11 cellular contexts compared by ENCODE assay signal in the genomic region with DNA sequence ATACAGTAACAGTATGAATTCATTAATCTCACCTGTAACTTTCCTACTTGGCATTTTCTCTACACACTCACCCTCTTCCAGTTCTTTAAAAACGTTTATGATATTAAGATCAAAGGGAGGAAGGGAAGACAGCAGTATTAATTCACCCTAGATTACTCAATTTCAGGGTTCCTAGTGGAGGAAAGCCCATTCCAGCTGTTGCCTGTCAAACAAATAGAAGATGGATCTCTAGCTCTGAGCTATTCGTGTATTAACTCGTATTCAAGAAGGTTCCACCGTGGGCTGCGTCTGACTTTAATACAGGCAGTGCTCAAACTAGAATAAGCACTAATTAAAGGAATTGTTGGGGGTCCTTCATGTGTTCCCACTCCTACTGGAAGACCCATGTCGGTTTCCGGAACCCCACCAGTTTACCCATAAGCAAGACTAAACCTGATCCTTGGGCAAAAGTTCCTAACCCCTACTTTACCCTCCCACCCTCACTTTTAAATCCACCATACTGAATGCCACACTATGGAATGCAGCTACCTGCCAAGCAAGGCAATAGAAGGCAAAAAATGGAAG.
A peak's percentile ranks its signal among the peaks of the same experiment; 100 is the strongest.
DNase-seq lines count a peak whose midpoint lies in the region; ATAC-seq and TF ChIP-seq lines count a peak whose summit lies in the region.
"Had no signal": no experiment of that assay in that cellular context is flagged by ENCODE, and none has a peak within 500 bp of the region (broad histone marks: within the 10 kb centered on the region; RNA-seq: fewer than 3 reads in every experiment).

No MANE protein-coding gene starts in this region.

- no peak overlapping the region for H2AFZ ChIP-seq in OCI-LY1 (ENCODE audit: low read length)

- H4K20me1 ChIP-seq in OCI-LY1 (ENCODE audit: insufficient read depth, low read length), result no peaks in the 10 kb centered on the region

- H3F3A ChIP-seq in OCI-LY1 (ENCODE audit: insufficient read depth, low read length), result peaks cover 17% of the 10 kb centered on the region; the same call in 1 of the 2 replicates

- peaks cover 18% of the 10 kb centered on the region for H3K4me1 Mint-ChIP-seq in activated naive CD8-positive, alpha-beta T cell (ENCODE audit: low read depth)
- H3K4me1 Mint-ChIP-seq in activated naive CD8-positive, alpha-beta T cell treated with anti-CD3 and anti-CD28 coated beads, Interleukin-2, amount 50 U/mL, for 24 hours, result peaks cover 16% of the 10 kb centered on the region
- peaks cover 11% of the 10 kb centered on the region for H3K4me1 Mint-ChIP-seq in stimulated activated effector memory CD8-positive, alpha-beta T cell treated with anti-CD3 and anti-CD28 coated beads, Interleukin-12 subunit alpha, Interleukin-12 subunit beta, amount 100 ng/mL, for 72 hours

- H3K4me3 ChIP-seq in OCI-LY1 (ENCODE audit: low read depth, low read length, poor library complexity, severe bottlenecking) (peak overlapping the region; percentile 57), endocrine pancreas (ENCODE audit: control insufficient read depth, insufficient read depth, low read length) (peak overlapping the region; percentile 95)

- H3K79me2 ChIP-seq in OCI-LY1 (ENCODE audit: insufficient read depth, low read length), result no peaks in the 10 kb centered on the region

- H3K36me3 Mint-ChIP-seq in activated naive CD8-positive, alpha-beta T cell, result peaks cover 10% of the 10 kb centered on the region
- H3K36me3 Mint-ChIP-seq in activated naive CD8-positive, alpha-beta T cell treated with anti-CD3 and anti-CD28 coated beads, Interleukin-2, amount 50 U/mL, for 24 hours (ENCODE audit: low read depth), result peaks cover 30% of the 10 kb centered on the region
- H3K36me3 Mint-ChIP-seq in stimulated activated effector memory CD8-positive, alpha-beta T cell treated with anti-CD3 and anti-CD28 coated beads, Interleukin-12 subunit alpha, Interleukin-12 subunit beta, amount 100 ng/mL, for 72 hours, result peaks cover 61% of the 10 kb centered on the region

- H3K4me1 ChIP-seq in OCI-LY1 (ENCODE audit: insufficient read depth, low read length, severe bottlenecking), result peaks cover 25% of the 10 kb centered on the region
- H3K4me1 ChIP-seq in endocrine pancreas (ENCODE audit: control insufficient read depth, insufficient read depth, low read length), result peaks cover 5% of the 10 kb centered on the region

- H3K27me3 Mint-ChIP-seq in activated naive CD8-positive, alpha-beta T cell, result no peaks in the 10 kb centered on the region
- H3K27me3 Mint-ChIP-seq in activated naive CD8-positive, alpha-beta T cell treated with anti-CD3 and anti-CD28 coated beads, Interleukin-2, amount 50 U/mL, for 24 hours, result peaks cover 5% of the 10 kb centered on the region

- peak overlapping the region; percentile 45 for H3K4me3 Mint-ChIP-seq in activated naive CD8-positive, alpha-beta T cell
- H3K4me3 Mint-ChIP-seq in activated naive CD8-positive, alpha-beta T cell treated with anti-CD3 and anti-CD28 coated beads, Interleukin-2, amount 50 U/mL, for 24 hours, result no peak overlapping the region
- peak overlapping the region; percentile 54 for H3K4me3 Mint-ChIP-seq in stimulated activated effector memory CD8-positive, alpha-beta T cell treated with anti-CD3 and anti-CD28 coated beads, Interleukin-12 subunit alpha, Interleukin-12 subunit beta, amount 100 ng/mL, for 72 hours

- H3K9me3 ChIP-seq in OCI-LY1 (ENCODE audit: low read length) (no peaks in the 10 kb centered on the region), endocrine pancreas (ENCODE audit: control insufficient read depth, low read length) (no peaks in the 10 kb centered on the region)
- H3K9me3 ChIP-seq: gastroesophageal sphincter had no signal

- H3K36me3 ChIP-seq in OCI-LY1 (ENCODE audit: insufficient read depth, low read length) (peaks cover 43% of the 10 kb centered on the region), endocrine pancreas (ENCODE audit: control insufficient read depth, insufficient read depth, low read length) (no peaks in the 10 kb centered on the region)

- TF ChIP-seq CTCF in OCI-LY1 (IDR thresholded peaks at IDR 0.05; ENCODE audit: low read length), result no peak

- H3K4me2 ChIP-seq in OCI-LY1 (ENCODE audit: low read length), result peak overlapping the region; percentile 82

- no peaks in the 10 kb centered on the region for H3K9me3 Mint-ChIP-seq in activated naive CD8-positive, alpha-beta T cell (ENCODE audit: low read depth)
- no peaks in the 10 kb centered on the region for H3K9me3 Mint-ChIP-seq in activated naive CD8-positive, alpha-beta T cell treated with anti-CD3 and anti-CD28 coated beads, Interleukin-2, amount 50 U/mL, for 24 hours
- no peaks in the 10 kb centered on the region for H3K9me3 Mint-ChIP-seq in stimulated activated effector memory CD8-positive, alpha-beta T cell treated with anti-CD3 and anti-CD28 coated beads, Interleukin-12 subunit alpha, Interleukin-12 subunit beta, amount 100 ng/mL, for 72 hours

- no peaks in the 10 kb centered on the region for H3K9me2 ChIP-seq in OCI-LY1 (ENCODE audit: low read depth, low read length)

- no peaks in the 10 kb centered on the region for H3K27me3 ChIP-seq in OCI-LY1 (ENCODE audit: insufficient read depth, low read length)
- no peaks in the 10 kb centered on the region for H3K27me3 ChIP-seq in endocrine pancreas (ENCODE audit: control insufficient read depth, insufficient read depth, low read length)
- H3K27me3 ChIP-seq: gastroesophageal sphincter had no signal

- no peak overlapping the region for H3K27ac Mint-ChIP-seq in activated naive CD8-positive, alpha-beta T cell
- H3K27ac Mint-ChIP-seq in activated naive CD8-positive, alpha-beta T cell treated with anti-CD3 and anti-CD28 coated beads, Interleukin-2, amount 50 U/mL, for 24 hours, result no peak overlapping the region
- no peak overlapping the region for H3K27ac Mint-ChIP-seq in stimulated activated effector memory CD8-positive, alpha-beta T cell treated with anti-CD3 and anti-CD28 coated beads, Interleukin-12 subunit alpha, Interleukin-12 subunit beta, amount 100 ng/mL, for 72 hours

- no peak for ATAC-seq in activated naive CD8-positive, alpha-beta T cell treated with anti-CD3 and anti-CD28 coated beads, Interleukin-2, amount 50 U/mL, for 24 hours
- ATAC-seq in stimulated activated effector memory CD8-positive, alpha-beta T cell treated with anti-CD3 and anti-CD28 coated beads, Interleukin-12 subunit alpha, Interleukin-12 subunit beta, amount 100 ng/mL, for 72 hours, result no peak
- ATAC-seq in GM21825 (IDR thresholded peaks at IDR 0.05; ENCODE audit: unreplicated experiment) (no peak), GM21367 (IDR thresholded peaks at IDR 0.05; ENCODE audit: unreplicated experiment) (no peak)
- ATAC-seq: gastroesophageal sphincter had no signal

- H3K9ac ChIP-seq in OCI-LY1 (ENCODE audit: low read length) (peak overlapping the region; percentile 22; the same call in 1 of the 2 replicates), endocrine pancreas (ENCODE audit: control insufficient read depth, insufficient read depth, low read length) (no peak overlapping the region)

- DNase-seq in activated naive CD8-positive, alpha-beta T cell treated with anti-CD3 and anti-CD28 coated beads, Interleukin-2, amount 50 U/mL, for 24 hours, result no peak
- DNase-seq in stimulated activated effector memory CD8-positive, alpha-beta T cell treated with anti-CD3 and anti-CD28 coated beads, Interleukin-12 subunit alpha, Interleukin-12 subunit beta, amount 100 ng/mL, for 72 hours (ENCODE audit: low spot score in 2 of 2), result no peak
- DNase-seq in UCSD-AML1 (lab: John Stamatoyannopoulos, UW; ENCODE audit: unreplicated experiment), result no peak
- DNase-seq: activated CD4-positive, alpha-beta T cell treated with anti-CD3 and anti-CD28 coated beads for 1 hour had no signal

- H3K27ac ChIP-seq in OCI-LY1 (ENCODE audit: low read depth, low read length, poor library complexity, severe bottlenecking), result no peak overlapping the region
- H3K27ac ChIP-seq: HL-60 had no signal
